8 cellular contexts compared by ENCODE assay signal in genomic region chr14:54453990-54454389, GRCh38. TPM values are rescaled to one million over a fixed set of nuclear protein-coding genes. Genes with fewer than 3 reads are reported as not detected.
DNase-seq lines count a peak whose midpoint lies in the region; ATAC-seq, FAIRE-seq and TF ChIP-seq lines count a peak whose summit lies in the region.
"Not testable (repeated sequence)": the region's sequence is repeated elsewhere in the genome, so short reads cannot be mapped to it uniquely, and the experiment has no call there.

No MANE protein-coding gene starts in this region.

- H2AK9ac ChIP-seq in IMR-90 (replicated peaks; ENCODE audit: low read depth, low read length, poor library complexity): not testable (repeated sequence)

- intact Hi-C loops in IMR-90 (cut with micrococcal nuclease): not testable (repeated sequence)

- WGBS in IMR-90 (ENCODE audit: extremely low coverage in 2 of 2, insufficient read length in 1 of 2), 2 experiments: 70% methylated on average over 2 of the region's 5 CpGs; no CpG with 5 or more reads in 1 of the 2 experiments

- H4K91ac ChIP-seq in IMR-90 (ENCODE audit: insufficient read depth, low read depth, low read length): not testable (repeated sequence)

- not testable (repeated sequence) for H3K4me1 ChIP-seq in IMR-90 (ENCODE audit: control insufficient read depth, insufficient read depth, low read length)

- H3K4me2 ChIP-seq in IMR-90 (ENCODE audit: low read depth, low read length): not testable (repeated sequence)

- not testable (repeated sequence) for H3K27me3 ChIP-seq in IMR-90 (ENCODE audit: control insufficient read depth, insufficient read depth, low read length); bronchial epithelial cell (ENCODE audit: control insufficient read depth, insufficient read depth, low read length)

- not testable (repeated sequence) for H3K4ac ChIP-seq in IMR-90 (ENCODE audit: low read depth, low read length)

- dilution Hi-C loops in IMR-90 (cut with HindIII; ENCODE audit: low sequenced_read_pairs, unreplicated experiment): not testable (repeated sequence)

- not testable (repeated sequence) for TF ChIP-seq RAD21 in IMR-90 (IDR thresholded peaks at IDR 0.05; ENCODE audit: low read length)

- not testable (repeated sequence) for H4K20me1 ChIP-seq in IMR-90 (ENCODE audit: insufficient read depth, low read length)

- not testable (repeated sequence) for H2AK5ac ChIP-seq in IMR-90 (ENCODE audit: low read depth, low read length)

- not testable (repeated sequence) for H3K14ac ChIP-seq in IMR-90 (replicated peaks; ENCODE audit: low read depth, low read length)

- not testable (repeated sequence) for H4K5ac ChIP-seq in IMR-90 (ENCODE audit: low read depth, low read length)

- not testable (repeated sequence) for H3K36me3 ChIP-seq in IMR-90 (ENCODE audit: control insufficient read depth, insufficient read depth, low read length); bronchial epithelial cell (ENCODE audit: control insufficient read depth, insufficient read depth, low read length)

- not testable (repeated sequence) for H3K9ac ChIP-seq in IMR-90 (ENCODE audit: low read depth, low read length)

- not testable (repeated sequence) for H2BK5ac ChIP-seq in IMR-90 (ENCODE audit: low read depth, low read length, poor library complexity, severe bottlenecking)

- H3K9me1 ChIP-seq in IMR-90 (ENCODE audit: insufficient read depth, low read length): not testable (repeated sequence)

- H3K23ac ChIP-seq in IMR-90 (ENCODE audit: low read depth, low read length): not testable (repeated sequence)

- POLR2A ChIA-PET in IMR-90 (lab: Charles Lee; ENCODE audit: unreplicated experiment): not testable (repeated sequence)

- H4K8ac ChIP-seq in IMR-90 (ENCODE audit: low read depth in 2 of 2, low read length in 2 of 2): not testable (repeated sequence)

- not testable (repeated sequence) for H3K9me3 ChIP-seq in IMR-90 (ENCODE audit: control insufficient read depth, insufficient read depth, low read length)

- H3K79me1 ChIP-seq in IMR-90 (ENCODE audit: low read depth in 1 of 2, low read length in 2 of 2): not testable (repeated sequence)

- not testable (repeated sequence) for BruUV-seq in IMR-90 (replicated peaks; lab: Mats Ljungman, UMichigan)

- not testable (repeated sequence) for TF ChIP-seq POLR2A in IMR-90 (IDR thresholded peaks at IDR 0.05; ENCODE audit: low read depth, low read length)

- in situ Hi-C loops in IMR-90 (cut with MboI; ENCODE audit: low sequenced_read_pairs): not testable (repeated sequence)

- ATAC-seq in IMR-90 (ENCODE audit: low read depth): peak; percentile 44; the same call in 1 of the 2 replicates

- not testable (repeated sequence) for H2AFZ ChIP-seq in IMR-90 (replicated peaks; ENCODE audit: low read length, poor library complexity)

- not testable (repeated sequence) for H2BK120ac ChIP-seq in IMR-90 (ENCODE audit: low read depth, low read length)

- TF ChIP-seq CTCF in AG10803 (conservative IDR thresholded peaks at IDR 0.05; ENCODE audit: low read length); IMR-90 (conservative IDR thresholded peaks at IDR 0.05; ENCODE audit: low read depth, low read length); bronchial epithelial cell (IDR thresholded peaks at IDR 0.05; ENCODE audit: insufficient read depth, low read length, severe bottlenecking); fibroblast of mammary gland (conservative IDR thresholded peaks at IDR 0.05; ENCODE audit: control insufficient read depth, insufficient read depth, low read depth, low read length): not testable (repeated sequence)

- not testable (repeated sequence) for H3K4me3 ChIP-seq in AG10803 (ENCODE audit: low read length); IMR-90 (ENCODE audit: insufficient read depth, low read depth, low read length); bronchial epithelial cell (ENCODE audit: low read depth, low read length); fibroblast of mammary gland (ENCODE audit: control insufficient read depth, low read depth, low read length)

- not testable (repeated sequence) for H3K27ac ChIP-seq in IMR-90 (ENCODE audit: insufficient read depth, low read length)

- H2BK20ac ChIP-seq in IMR-90 (ENCODE audit: low read depth, low read length): not testable (repeated sequence)

- CTCF ChIA-PET in IMR-90 (lab: Yijun Ruan, JAX): not testable (repeated sequence)

- H3K18ac ChIP-seq in IMR-90 (ENCODE audit: low read depth, low read length): not testable (repeated sequence)

- peak; percentile 58 for DNase-seq in AG10803 (ENCODE audit: low read depth)
- DNase-seq in HCEC 1CT: peak; percentile 82
- DNase-seq in IMR-90: peak; percentile 61
- DNase-seq in RKO (ENCODE audit: low spot score): peak; percentile 53
- peak; percentile 90 for DNase-seq in amniotic epithelial cell (ENCODE audit: low read depth)
- peak; percentile 81 for DNase-seq in bronchial epithelial cell (ENCODE audit: low read depth)
- peak; percentile 76 for DNase-seq in fibroblast of mammary gland (ENCODE audit: low read depth)
- peak; percentile 59 for DNase-seq in renal cortical epithelial cell (ENCODE audit: low read depth)

- not testable (repeated sequence) for H3K56ac ChIP-seq in IMR-90 (ENCODE audit: extremely low read depth, insufficient read depth, low read length)

- not testable (repeated sequence) for H2BK15ac ChIP-seq in IMR-90 (ENCODE audit: low read depth, low read length)

- FAIRE-seq in bronchial epithelial cell (lab: Jason Lieb, UNC): not testable (repeated sequence)

TF ChIP-seq in IMR-90, 13 proteins besides CTCF, POLR2A, EP300 and RAD21:
- peak; percentile 74 for TF ChIP-seq BHLHE40 (IDR thresholded peaks at IDR 0.05; ENCODE audit: low read depth, low read length)

RNA-seq across cellular contexts. Expression of gene CNIH1, which starts 12.8 kb away (rescaled TPM):
- total RNA-seq in IMR-90 (2012; rRNA removed) (134 and 244 TPM in 2 replicates), bronchial epithelial cell (54.5 and 125 TPM in 2 replicates), renal cortical epithelial cell (171 and 203 TPM in 2 replicates)
- polyA plus RNA-seq in IMR-90 (2012; rRNA removed): 138 and 284 TPM in 2 replicates
- 36.0 and 148 TPM in 2 replicates for polyA plus RNA-seq in IMR-90 (2012; cell fraction: cytosol; rRNA removed)
- 40.6 and 53.9 TPM in 2 replicates for polyA plus RNA-seq in IMR-90 (2012; cell fraction: nucleus; rRNA removed; ENCODE audit: low replicate concordance)

RNA-seq across cellular contexts. Expression of gene GMFB, which starts 34.8 kb away (rescaled TPM):
- 59.1 and 123 TPM in 2 replicates for total RNA-seq in IMR-90 (2012; rRNA removed)
- polyA plus RNA-seq in IMR-90 (2012; rRNA removed): 14.1 and 22.4 TPM in 2 replicates
- polyA plus RNA-seq in IMR-90 (2012; cell fraction: cytosol; rRNA removed): 4.1 and 7.2 TPM in 2 replicates
- 8.0 and 19.3 TPM in 2 replicates for polyA plus RNA-seq in IMR-90 (2012; cell fraction: nucleus; rRNA removed; ENCODE audit: low replicate concordance)
- total RNA-seq in bronchial epithelial cell: 55.0 and 74.5 TPM in 2 replicates
- 113 and 175 TPM in 2 replicates for total RNA-seq in renal cortical epithelial cell

RNA-seq across cellular contexts. Expression of gene CGRRF1, which starts 55.7 kb away (rescaled TPM):
- 13.8 and 15.3 TPM in 2 replicates for total RNA-seq in IMR-90 (2012; rRNA removed)
- 5.1 and 6.0 TPM in 2 replicates for polyA plus RNA-seq in IMR-90 (2012; rRNA removed)
- polyA plus RNA-seq in IMR-90 (2012; cell fraction: cytosol; rRNA removed): 1.1 and 2.3 TPM in 2 replicates
- 0.85 and 9.4 TPM in 2 replicates for polyA plus RNA-seq in IMR-90 (2012; cell fraction: nucleus; rRNA removed; ENCODE audit: low replicate concordance)
- total RNA-seq in bronchial epithelial cell: 19.7 and 20.6 TPM in 2 replicates
- total RNA-seq in renal cortical epithelial cell: 16.7 and 23.1 TPM in 2 replicates

RNA-seq across cellular contexts. Expression of gene CDKN3, which starts 57.2 kb away (rescaled TPM):
- 48.9 and 70.8 TPM in 2 replicates for total RNA-seq in IMR-90 (2012; rRNA removed)
- 32.9 and 38.9 TPM in 2 replicates for polyA plus RNA-seq in IMR-90 (2012; rRNA removed)
- 6.7 and 14.3 TPM in 2 replicates for polyA plus RNA-seq in IMR-90 (2012; cell fraction: cytosol; rRNA removed)
- 0.98 and 6.9 TPM in 2 replicates for polyA plus RNA-seq in IMR-90 (2012; cell fraction: nucleus; rRNA removed; ENCODE audit: low replicate concordance)
- total RNA-seq in bronchial epithelial cell: 3.7 and 15.4 TPM in 2 replicates
- 3.5 and 43.6 TPM in 2 replicates for total RNA-seq in renal cortical epithelial cell
